9 cellular contexts compared by ENCODE assay signal in the genomic region with DNA sequence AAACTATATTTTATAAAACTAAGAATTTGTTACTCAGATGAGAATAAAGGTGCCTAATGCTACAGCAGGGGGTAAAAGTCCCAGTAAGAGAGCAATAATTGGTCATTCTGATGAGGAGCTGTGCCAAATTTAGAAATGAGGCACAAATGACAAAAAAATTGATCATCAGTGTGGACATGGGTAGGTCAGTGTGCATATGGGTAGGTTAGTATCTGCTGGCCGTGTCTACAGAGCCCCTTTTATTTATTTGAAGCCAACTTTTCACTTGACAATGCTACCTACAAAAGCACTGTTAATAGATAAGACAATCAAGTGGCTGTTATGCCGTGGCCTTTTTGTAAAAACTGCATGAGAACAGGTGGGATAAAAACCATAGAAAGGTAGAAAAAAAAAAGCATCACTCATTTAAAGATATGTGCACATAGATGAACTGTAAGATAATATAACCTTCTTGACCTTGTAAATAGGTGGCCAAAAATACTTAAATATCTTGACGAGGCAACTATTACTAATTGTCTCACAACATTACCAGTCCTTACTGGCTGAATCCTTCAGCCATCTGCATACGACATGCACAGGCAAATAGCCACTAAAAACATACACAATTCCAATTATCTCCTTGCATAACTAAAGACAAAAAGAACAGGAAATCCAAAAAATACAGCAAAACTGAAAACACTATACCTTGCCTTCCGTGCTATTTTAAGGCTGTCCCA.
DNase-seq lines count a peak whose midpoint lies in the region; ATAC-seq and TF ChIP-seq lines count a peak whose summit lies in the region.
"Had no signal": no experiment of that assay in that cellular context is flagged by ENCODE, and none has a peak within 500 bp of the region (broad histone marks: within the 10 kb centered on the region; RNA-seq: fewer than 3 reads in every experiment).

No MANE protein-coding gene starts in this region.

- H3K4me1 ChIP-seq in stomach smooth muscle (ENCODE audit: control insufficient read depth, insufficient read depth, low read length), result peaks cover 24% of the 10 kb centered on the region
- H3K4me1 ChIP-seq in HAP-1, result no peaks in the 10 kb centered on the region
- H3K4me1 ChIP-seq in aorta (ENCODE audit: control insufficient read depth in 1 of 2, insufficient read depth in 2 of 2, low read length in 2 of 2), result peaks cover 0 to 5% of the 10 kb centered on the region in 2 donors

- in situ Hi-C loops in HAP-1 (cut with MboI; ENCODE audit: low sequenced_read_pairs), result no loop called here

- peak overlapping the region; percentile 99 for H3K27ac Mint-ChIP-seq in activated T-cell treated with anti-CD3 and anti-CD28 coated beads, Interleukin-2, amount 50 U/mL, for 72 hours
- peak overlapping the region; percentile 85 for H3K27ac Mint-ChIP-seq in activated CD8-positive, alpha-beta T cell treated with anti-CD3 and anti-CD28 coated beads for 36 hours
- H3K27ac Mint-ChIP-seq in glutamatergic neuron (ENCODE audit: unreplicated experiment), result no peak overlapping the region

- H3K4me1 Mint-ChIP-seq in activated T-cell treated with anti-CD3 and anti-CD28 coated beads, Interleukin-2, amount 50 U/mL, for 72 hours (ENCODE audit: low read depth), result peaks cover 51% of the 10 kb centered on the region
- peaks cover 52% of the 10 kb centered on the region for H3K4me1 Mint-ChIP-seq in activated CD8-positive, alpha-beta T cell treated with anti-CD3 and anti-CD28 coated beads for 36 hours (ENCODE audit: low read depth)
- H3K4me1 Mint-ChIP-seq in glutamatergic neuron (ENCODE audit: low read depth, unreplicated experiment), result no peaks in the 10 kb centered on the region

- no peaks in the 10 kb centered on the region for H3K9me3 Mint-ChIP-seq in activated T-cell treated with anti-CD3 and anti-CD28 coated beads, Interleukin-2, amount 50 U/mL, for 72 hours
- no peaks in the 10 kb centered on the region for H3K9me3 Mint-ChIP-seq in activated CD8-positive, alpha-beta T cell treated with anti-CD3 and anti-CD28 coated beads for 36 hours
- H3K9me3 Mint-ChIP-seq in glutamatergic neuron (ENCODE audit: unreplicated experiment), result no peaks in the 10 kb centered on the region

- peaks cover 27 to 53% of the 10 kb centered on the region in 2 donors for H3K36me3 Mint-ChIP-seq in activated T-cell treated with anti-CD3 and anti-CD28 coated beads, Interleukin-2, amount 50 U/mL, for 72 hours (ENCODE audit: insufficient read depth in 2 of 2)
- peaks cover 56% of the 10 kb centered on the region for H3K36me3 Mint-ChIP-seq in activated CD8-positive, alpha-beta T cell treated with anti-CD3 and anti-CD28 coated beads for 36 hours (ENCODE audit: low read depth)
- H3K36me3 Mint-ChIP-seq in glutamatergic neuron (ENCODE audit: unreplicated experiment), result no peaks in the 10 kb centered on the region

- no peak for DNase-seq in activated T-cell treated with anti-CD3 and anti-CD28 coated beads, Interleukin-2, amount 50 U/mL, for 72 hours
- DNase-seq in activated T-cell treated with anti-CD3 and anti-CD28 coated beads for 4 hours, result no peak
- DNase-seq in activated CD8-positive, alpha-beta T cell treated with anti-CD3 and anti-CD28 coated beads for 36 hours, result no peak
- peak; percentile 39 for DNase-seq in iris pigment epithelial cell (ENCODE audit: low read depth)
- DNase-seq in HAP-1 (ENCODE audit: low spot score in 2 of 2), result no peak
- DNase-seq in glutamatergic neuron, result no peak
- no peak for DNase-seq in aorta
- DNase-seq: DMS153 had no signal

- peak overlapping the region; percentile 98 to 100 for H3K4me3 Mint-ChIP-seq in activated T-cell treated with anti-CD3 and anti-CD28 coated beads, Interleukin-2, amount 50 U/mL, for 72 hours
- peak overlapping the region; percentile 89 for H3K4me3 Mint-ChIP-seq in activated CD8-positive, alpha-beta T cell treated with anti-CD3 and anti-CD28 coated beads for 36 hours
- H3K4me3 Mint-ChIP-seq in glutamatergic neuron (ENCODE audit: unreplicated experiment), result no peak overlapping the region

- no peaks in the 10 kb centered on the region for H3K27me3 Mint-ChIP-seq in activated T-cell treated with anti-CD3 and anti-CD28 coated beads, Interleukin-2, amount 50 U/mL, for 72 hours (ENCODE audit: low read depth)
- H3K27me3 Mint-ChIP-seq in activated CD8-positive, alpha-beta T cell treated with anti-CD3 and anti-CD28 coated beads for 36 hours, result no peaks in the 10 kb centered on the region
- H3K27me3 Mint-ChIP-seq in glutamatergic neuron (ENCODE audit: unreplicated experiment), result peaks cover 8% of the 10 kb centered on the region

- H3K9ac ChIP-seq in stomach smooth muscle (ENCODE audit: low read length in 2 of 2), result peak overlapping the region in 1 of 2 donors; percentile 78

- H3K36me3 ChIP-seq in stomach smooth muscle (ENCODE audit: control insufficient read depth in 2 of 2, insufficient read depth in 2 of 2, low read length in 2 of 2), result no peaks in the 10 kb centered on the region
- no peaks in the 10 kb centered on the region for H3K36me3 ChIP-seq in HAP-1 (replicated peaks)
- no peaks in the 10 kb centered on the region for H3K36me3 ChIP-seq in aorta (ENCODE audit: control insufficient read depth in 1 of 2, insufficient read depth in 2 of 2, low read length in 1 of 2)

- peak overlapping the region; percentile 76 to 79 for H3K4me3 ChIP-seq in stomach smooth muscle (ENCODE audit: low read length in 2 of 2)
- H3K4me3 ChIP-seq in HAP-1, result no peak overlapping the region
- peak overlapping the region in 1 of 2 donors; percentile 65 for H3K4me3 ChIP-seq in aorta (ENCODE audit: low read length in 2 of 2)

- ATAC-seq in activated T-cell treated with anti-CD3 and anti-CD28 coated beads, Interleukin-2, amount 50 U/mL, for 72 hours (replicated peaks in 1 of 2), result no peak
- ATAC-seq in activated CD8-positive, alpha-beta T cell treated with anti-CD3 and anti-CD28 coated beads for 36 hours, result no peak
- ATAC-seq in aorta (ENCODE audit: low FRiP score), result no peak

- TF ChIP-seq CTCF in activated CD8-positive, alpha-beta T cell treated with anti-CD3 and anti-CD28 coated beads for 36 hours (IDR thresholded peaks at IDR 0.05), result no peak
- TF ChIP-seq CTCF in glutamatergic neuron (IDR thresholded peaks at IDR 0.05; ENCODE audit: partially characterized antibody, unreplicated experiment), result no peak

- H3K9me3 ChIP-seq in stomach smooth muscle (ENCODE audit: control insufficient read depth in 2 of 2, low read length in 2 of 2) (no peaks in the 10 kb centered on the region), HAP-1 (no peaks in the 10 kb centered on the region), aorta (ENCODE audit: control insufficient read depth, low read length) (no peaks in the 10 kb centered on the region)

- intact Hi-C loops in activated CD8-positive, alpha-beta T cell treated with anti-CD3 and anti-CD28 coated beads for 36 hours (cut with micrococcal nuclease), result loop anchor here (2.0 to 5.0 kb wide), 3 partner anchors 60 to 137 kb away; no protein-coding TSS in a partner anchor
- intact Hi-C loops in aorta (cut with DNase I), result loop anchor here (10.0 kb wide), 2 partner anchors 97 to 137 kb away; no protein-coding TSS in a partner anchor

- POLR2A ChIA-PET in activated CD8-positive, alpha-beta T cell treated with anti-CD3 and anti-CD28 coated beads for 36 hours (lab: Charles Lee), result interaction anchor here (2.1 to 4.3 kb wide), 2 partner anchors 87 to 90 kb away, joined by 17 to 35 read pairs; no protein-coding TSS in a partner anchor

- H3K27ac ChIP-seq in stomach smooth muscle (ENCODE audit: low read length) (no peak overlapping the region), aorta (ENCODE audit: low read depth in 1 of 2, low read length in 2 of 2) (no peak overlapping the region)

- CTCF ChIA-PET in activated CD8-positive, alpha-beta T cell treated with anti-CD3 and anti-CD28 coated beads for 36 hours (lab: Charles Lee), result interaction anchor here (3.3 to 6.4 kb wide), 4 partner anchors 87 to 151 kb away, joined by 12 to 135 read pairs (median 34); no protein-coding TSS in a partner anchor

- 60 to 68% methylated on average over 5 of the region's 5 CpGs for WGBS in aorta, 2 donors

- H3K27me3 ChIP-seq in stomach smooth muscle (ENCODE audit: control insufficient read depth in 1 of 2, insufficient read depth in 2 of 2, low read length in 2 of 2) (no peaks in the 10 kb centered on the region), HAP-1 (ENCODE audit: low read depth) (peaks cover 49% of the 10 kb centered on the region), aorta (ENCODE audit: control insufficient read depth in 1 of 2, insufficient read depth in 2 of 2, low read length in 1 of 2) (no peaks in the 10 kb centered on the region)
